ENCODE assay signal across 15 cellular contexts in the genomic region with DNA sequence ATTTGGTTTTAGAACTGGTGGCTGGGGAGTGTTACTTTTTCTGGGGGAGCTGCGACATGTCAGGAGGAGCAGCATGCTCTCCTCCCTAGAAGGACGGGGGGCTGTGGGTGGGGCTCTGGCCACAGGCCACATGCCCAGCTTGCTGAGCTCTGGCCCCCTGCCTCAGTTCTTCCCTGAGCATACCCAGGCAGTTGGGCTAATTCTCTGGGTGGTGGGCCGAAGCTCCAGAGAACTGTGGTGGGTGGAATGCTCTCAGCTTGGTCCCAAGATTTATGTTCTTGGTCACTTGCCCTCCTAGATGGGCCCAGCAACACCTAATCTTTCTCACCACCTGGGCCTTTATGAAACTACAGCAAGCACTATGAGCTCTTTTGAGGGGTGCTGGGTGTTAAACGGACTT. TPM values are rescaled to one million over a fixed set of nuclear protein-coding genes. Genes with fewer than 3 reads are reported as not detected.
A peak's percentile ranks its signal among the peaks of the same experiment; 100 is the strongest.
DNase-seq lines count a peak whose midpoint lies in the region; ATAC-seq and TF ChIP-seq lines count a peak whose summit lies in the region.
"Had no signal": no experiment of that assay in that cellular context is flagged by ENCODE, and none has a peak within 500 bp of the region (broad histone marks: within the 10 kb centered on the region; RNA-seq: fewer than 3 reads in every experiment).

No MANE protein-coding gene starts in this region.

- H3K36me3 ChIP-seq in SJCRH30, result peaks cover 42% of the 10 kb centered on the region
- H3K36me3 ChIP-seq in WERI-Rb-1, result peaks cover 63% of the 10 kb centered on the region

- no peak for DNase-seq in activated naive CD8-positive, alpha-beta T cell treated with anti-CD3 and anti-CD28 coated beads, Interleukin-2, amount 50 U/mL, for 24 hours
- DNase-seq in RWPE1 (ENCODE audit: low spot score), result no peak
- DNase-seq in memory B cell (ENCODE audit: low spot score in 2 of 2), result no peak
- no peak for DNase-seq in SJCRH30
- DNase-seq in WERI-Rb-1, result no peak
- no peak for DNase-seq in dedifferentiated amniotic fluid mesenchymal stem cell (ENCODE audit: extremely low spot score)
- DNase-seq: hypothalamus, SIG-M5 had no signal

- no peaks in the 10 kb centered on the region for H3K36me3 Mint-ChIP-seq in activated naive CD8-positive, alpha-beta T cell
- peaks cover 5% of the 10 kb centered on the region for H3K36me3 Mint-ChIP-seq in activated naive CD8-positive, alpha-beta T cell treated with anti-CD3 and anti-CD28 coated beads, Interleukin-2, amount 50 U/mL, for 24 hours (ENCODE audit: low read depth)
- peaks cover 3% of the 10 kb centered on the region for H3K36me3 Mint-ChIP-seq in memory B cell
- H3K36me3 Mint-ChIP-seq in stimulated activated memory B cell treated with anti-CD40 and anti-IgM and Interleukin-4, amounts not matched to agents 10 μg/mL and 1 μg/mL and 100 μg/mL, for 72 hours, result peaks cover 41% of the 10 kb centered on the region

- peaks cover 65% of the 10 kb centered on the region for H3K4me1 Mint-ChIP-seq in activated naive CD8-positive, alpha-beta T cell (ENCODE audit: low read depth)
- peaks cover 58% of the 10 kb centered on the region for H3K4me1 Mint-ChIP-seq in activated naive CD8-positive, alpha-beta T cell treated with anti-CD3 and anti-CD28 coated beads, Interleukin-2, amount 50 U/mL, for 24 hours
- H3K4me1 Mint-ChIP-seq in memory B cell, result peaks cover 50% of the 10 kb centered on the region
- peaks cover 81% of the 10 kb centered on the region for H3K4me1 Mint-ChIP-seq in stimulated activated memory B cell treated with anti-CD40 and anti-IgM and Interleukin-4, amounts not matched to agents 10 μg/mL and 1 μg/mL and 100 μg/mL, for 72 hours

- CTCF ChIA-PET in RWPE1 (lab: Yijun Ruan, JAX), result interaction anchor here (0.8 kb wide), 1 partner anchor 18 kb away, joined by 4 read pairs; no protein-coding TSS in a partner anchor

- H3K27me3 ChIP-seq in SJCRH30 (no peaks in the 10 kb centered on the region), WERI-Rb-1 (ENCODE audit: insufficient read depth, low read depth, severe bottlenecking) (no peaks in the 10 kb centered on the region)
- H3K27me3 ChIP-seq: adrenal gland, esophagus muscularis mucosa, suprapubic skin had no signal

- no peaks in the 10 kb centered on the region for H3K9me3 Mint-ChIP-seq in activated naive CD8-positive, alpha-beta T cell (ENCODE audit: low read depth)
- no peaks in the 10 kb centered on the region for H3K9me3 Mint-ChIP-seq in activated naive CD8-positive, alpha-beta T cell treated with anti-CD3 and anti-CD28 coated beads, Interleukin-2, amount 50 U/mL, for 24 hours
- no peaks in the 10 kb centered on the region for H3K9me3 Mint-ChIP-seq in memory B cell
- H3K9me3 Mint-ChIP-seq in stimulated activated memory B cell treated with anti-CD40 and anti-IgM and Interleukin-4, amounts not matched to agents 10 μg/mL and 1 μg/mL and 100 μg/mL, for 72 hours, result no peaks in the 10 kb centered on the region

- H3K27ac ChIP-seq in RWPE1, result peak overlapping the region; percentile 8; the same call in 1 of the 2 replicates
- H3K27ac ChIP-seq in SJCRH30, result no peak overlapping the region
- no peak overlapping the region for H3K27ac ChIP-seq in WERI-Rb-1
- H3K27ac ChIP-seq: suprapubic skin had no signal

- H3K4me3 ChIP-seq in SJCRH30, result no peak overlapping the region
- no peak overlapping the region for H3K4me3 ChIP-seq in WERI-Rb-1 (ENCODE audit: low read depth, low read length)
- H3K4me3 ChIP-seq: adrenal gland, esophagus muscularis mucosa, suprapubic skin had no signal

- no peak for ATAC-seq in activated naive CD8-positive, alpha-beta T cell treated with anti-CD3 and anti-CD28 coated beads, Interleukin-2, amount 50 U/mL, for 24 hours
- ATAC-seq in memory B cell (ENCODE audit: low read depth), result no peak
- ATAC-seq in stimulated activated memory B cell treated with anti-CD40 and anti-IgM and Interleukin-4, amounts not matched to agents 10 μg/mL and 1 μg/mL and 100 μg/mL, for 72 hours, result no peak
- ATAC-seq: HCT116, left lobe of liver had no signal

- TF ChIP-seq CTCF in RWPE1 (conservative IDR thresholded peaks at IDR 0.05; ENCODE audit: low read depth) (no peak), WERI-Rb-1 (IDR thresholded peaks at IDR 0.05; ENCODE audit: low read depth, low read length) (no peak)

- H3K9me3 ChIP-seq in SJCRH30 (replicated peaks) (no peaks in the 10 kb centered on the region), WERI-Rb-1 (ENCODE audit: severe bottlenecking) (no peaks in the 10 kb centered on the region)
- H3K9me3 ChIP-seq: adrenal gland, esophagus muscularis mucosa, suprapubic skin had no signal

- POLR2A ChIA-PET in RWPE1 (lab: Yijun Ruan, JAX; ENCODE audit: low non-redundant PET), result no interaction called here

- no peak overlapping the region for H3K4me3 Mint-ChIP-seq in activated naive CD8-positive, alpha-beta T cell
- H3K4me3 Mint-ChIP-seq in activated naive CD8-positive, alpha-beta T cell treated with anti-CD3 and anti-CD28 coated beads, Interleukin-2, amount 50 U/mL, for 24 hours, result no peak overlapping the region
- H3K4me3 Mint-ChIP-seq in memory B cell, result no peak overlapping the region
- H3K4me3 Mint-ChIP-seq in stimulated activated memory B cell treated with anti-CD40 and anti-IgM and Interleukin-4, amounts not matched to agents 10 μg/mL and 1 μg/mL and 100 μg/mL, for 72 hours, result no peak overlapping the region

- peak overlapping the region; percentile 80 for H3K27ac Mint-ChIP-seq in activated naive CD8-positive, alpha-beta T cell
- H3K27ac Mint-ChIP-seq in activated naive CD8-positive, alpha-beta T cell treated with anti-CD3 and anti-CD28 coated beads, Interleukin-2, amount 50 U/mL, for 24 hours, result no peak overlapping the region
- H3K27ac Mint-ChIP-seq in memory B cell, result peak overlapping the region; percentile 98
- peak overlapping the region; percentile 95 for H3K27ac Mint-ChIP-seq in stimulated activated memory B cell treated with anti-CD40 and anti-IgM and Interleukin-4, amounts not matched to agents 10 μg/mL and 1 μg/mL and 100 μg/mL, for 72 hours

- no peaks in the 10 kb centered on the region for H3K27me3 Mint-ChIP-seq in activated naive CD8-positive, alpha-beta T cell
- H3K27me3 Mint-ChIP-seq in activated naive CD8-positive, alpha-beta T cell treated with anti-CD3 and anti-CD28 coated beads, Interleukin-2, amount 50 U/mL, for 24 hours, result no peaks in the 10 kb centered on the region
- no peaks in the 10 kb centered on the region for H3K27me3 Mint-ChIP-seq in memory B cell
- H3K27me3 Mint-ChIP-seq in stimulated activated memory B cell treated with anti-CD40 and anti-IgM and Interleukin-4, amounts not matched to agents 10 μg/mL and 1 μg/mL and 100 μg/mL, for 72 hours, result no peaks in the 10 kb centered on the region

- H3K4me1 ChIP-seq in SJCRH30, result peaks cover 22% of the 10 kb centered on the region

RNA-seq across cellular contexts. Expression of a gene that starts 5.1 kb away (rescaled TPM):
- total RNA-seq in SJCRH30 (2014; rRNA removed; shearing (Covaris generic)), result 8.1 and 9.5 TPM in 2 replicates

RNA-seq across cellular contexts. Expression of a gene that starts 5.4 kb away (rescaled TPM):
- 174 and 183 TPM in 2 replicates for total RNA-seq in SJCRH30 (2014; rRNA removed; shearing (Covaris generic))

RNA-seq across cellular contexts. Expression of a gene that starts 32.6 kb away (rescaled TPM):
- total RNA-seq in SJCRH30 (2014; rRNA removed; shearing (Covaris generic)), result 68.1 and 89.7 TPM in 2 replicates

RNA-seq across cellular contexts. Expression of a gene that starts 50.7 kb away (rescaled TPM):
- 1.7 and 4.6 TPM in 2 replicates for total RNA-seq in SJCRH30 (2014; rRNA removed; shearing (Covaris generic))

RNA-seq across cellular contexts. Expression of a gene that starts 50.9 kb away (rescaled TPM):
- not detected in 2 replicates for total RNA-seq in SJCRH30 (2014; rRNA removed; shearing (Covaris generic))
